24 cellular contexts compared by ENCODE assay signal in genomic region chr2:57542081-57542480, GRCh38.
"Had no signal": no experiment of that assay in that cellular context is flagged by ENCODE, and none has a peak within 500 bp of the region (broad histone marks: within the 10 kb centered on the region; RNA-seq: fewer than 3 reads in every experiment).

No MANE protein-coding gene starts in this region.

- H3K4me1 Mint-ChIP-seq: activated naive CD8-positive, alpha-beta T cell treated with anti-CD3 and anti-CD28 coated beads, Interleukin-2, amount 10 ng/mL, durations not matched to agents 7 days and 5 days had no signal

- H3K9me3 Mint-ChIP-seq: activated naive CD8-positive, alpha-beta T cell treated with anti-CD3 and anti-CD28 coated beads, Interleukin-2, amount 10 ng/mL, durations not matched to agents 7 days and 5 days; activated T-helper 2 cell treated with anti-CD3 and anti-CD28 coated beads, Interferon-gamma antibody, Interleukin-2, Interleukin-4, amounts not matched to agents 10 μg/mL and 5 μg/mL and 100 μg/mL, durations not matched to agents 14 hours and 24 hours and 36 hours; nephron progenitor cell had no signal

- H3K27me3 ChIP-seq: cardiac muscle cell, pancreas, tibial artery had no signal

- H3K4me1 ChIP-seq: pancreas, psoas muscle had no signal

- H3K36me3 Mint-ChIP-seq: activated naive CD8-positive, alpha-beta T cell treated with anti-CD3 and anti-CD28 coated beads, Interleukin-2, amount 10 ng/mL, durations not matched to agents 7 days and 5 days had no signal

- H3K27ac Mint-ChIP-seq: activated naive CD8-positive, alpha-beta T cell treated with anti-CD3 and anti-CD28 coated beads, Interleukin-2, amount 10 ng/mL, durations not matched to agents 7 days and 5 days; activated T-helper 2 cell treated with anti-CD3 and anti-CD28 coated beads, Interferon-gamma antibody, Interleukin-2, Interleukin-4, amounts not matched to agents 10 μg/mL and 5 μg/mL and 100 μg/mL, durations not matched to agents 14 hours and 24 hours and 36 hours; nephron progenitor cell; stimulated activated naive CD8-positive, alpha-beta T cell treated with anti-CD3 and anti-CD28 coated beads, Interleukin-15, Interleukin-2, amounts not matched to agents 100 ng/mL and 50 ng/mL, for 24 hours had no signal

- ATAC-seq: left colon, mucosa of descending colon, pancreas, psoas muscle, right cardiac atrium had no signal

- DNase-seq: activated CD4-positive, alpha-beta T cell treated with anti-CD3 and anti-CD28 coated beads for 1 hour; activated CD4-positive, alpha-beta T cell treated with anti-CD3 and anti-CD28 coated beads, Interleukin-2, amount 50 U/mL, for 48 hours; activated CD8-positive, alpha-beta memory T cell treated with anti-CD3 and anti-CD28 coated beads, Interleukin-2, amount 50 U/mL, for 48 hours; activated naive CD4-positive, alpha-beta T cell treated with Interleukin-2 at 50 U/mL for 16 hours; activated naive CD8-positive, alpha-beta T cell treated with anti-CD3 and anti-CD28 coated beads, Interleukin-2, amount 10 ng/mL, durations not matched to agents 7 days and 5 days; activated T-cell treated with anti-CD3 and anti-CD28 coated beads, Interleukin-2, amount 50 U/mL, for 4 hours; amygdala; cortex of kidney; erythroblast; foreskin fibroblast; left colon; mesendoderm; mucosa of descending colon; nephron progenitor cell; pancreas; psoas muscle; right cardiac atrium; stimulated activated CD4-positive, alpha-beta T cell treated with anti-CD3 and anti-CD28 coated beads, Interleukin-4, amount 100 ng/mL, for 24 hours; T-helper 9 cell; tibial artery had no signal

- H3K4me3 Mint-ChIP-seq: activated naive CD8-positive, alpha-beta T cell treated with anti-CD3 and anti-CD28 coated beads, Interleukin-2, amount 10 ng/mL, durations not matched to agents 7 days and 5 days; activated T-cell treated with anti-CD3 and anti-CD28 coated beads, Interleukin-2, amount 50 U/mL, for 4 hours; nephron progenitor cell; stimulated activated naive CD8-positive, alpha-beta T cell treated with anti-CD3 and anti-CD28 coated beads, Interleukin-15, Interleukin-2, amounts not matched to agents 100 ng/mL and 50 ng/mL, for 24 hours had no signal

- H3K27ac ChIP-seq: cardiac muscle cell, hepatocyte, pancreas, psoas muscle, tibial artery had no signal
